ENCODE assay signal across 1 cellular context in genomic region chr5:172868436-172868923, GRCh38.
TF ChIP-seq lines count a peak whose summit lies in the region.

No MANE protein-coding gene starts in this region.

TF ChIP-seq in GM23338, 12 proteins besides CTCF, POLR2A, EP300 and RAD21 (continued from another document):
- TF ChIP-seq ZNF462 (CRISPR knock-in tag; IDR thresholded peaks at IDR 0.05) (no peak), CREB1 (CRISPR knock-in tag; IDR thresholded peaks at IDR 0.05; ENCODE audit: low read depth) (no peak)
